Comparison of ENCODE assay signal across 36 cellular contexts in genomic region chr17:58813712-58814111, GRCh38. TPM values are rescaled to one million over a fixed set of nuclear protein-coding genes. Genes with fewer than 3 reads are reported as not detected.
"Had no signal": no experiment of that assay in that cellular context is flagged by ENCODE, and none has a peak within 500 bp of the region (broad histone marks: within the 10 kb centered on the region; RNA-seq: fewer than 3 reads in every experiment).

No MANE protein-coding gene starts in this region.

- H3K36me3 Mint-ChIP-seq: activated CD4-positive, alpha-beta memory T cell treated with anti-CD3 and anti-CD28 coated beads for 36 hours; activated CD8-positive, alpha-beta memory T cell treated with anti-CD3 and anti-CD28 coated beads, Interleukin-2, amount 10 ng/mL, durations not matched to agents 7 days and 5 days; activated naive CD8-positive, alpha-beta T cell treated with anti-CD3 and anti-CD28 coated beads for 36 hours had no signal

- H3K9me3 Mint-ChIP-seq: activated CD4-positive, alpha-beta memory T cell treated with anti-CD3 and anti-CD28 coated beads for 36 hours; activated CD4-positive, alpha-beta T cell treated with anti-CD3 and anti-CD28 coated beads, Interleukin-2, amount 10 ng/mL, durations not matched to agents 24 days and 14 days; activated naive CD4-positive, alpha-beta T cell treated with anti-CD3 and anti-CD28 coated beads for 36 hours; activated naive CD4-positive, alpha-beta T cell treated with anti-CD3 and anti-CD28 coated beads, Interleukin-2, amount 50 U/mL, for 24 hours; activated naive CD8-positive, alpha-beta T cell treated with anti-CD3 and anti-CD28 coated beads for 36 hours; activated naive CD8-positive, alpha-beta T cell treated with anti-CD3 and anti-CD28 coated beads, Interleukin-2, amount 50 U/mL, for 24 hours; activated T-helper 1 cell treated with anti-CD3 and anti-CD28 coated beads, Interleukin-12 subunit alpha, Interleukin-12 subunit beta, Interleukin-2, Interleukin-4 antibody, amounts not matched to agents 30 ng/mL and 10 ng/mL and 1 ng/mL, durations not matched to agents 14 hours and 24 hours and 36 hours; activated T-helper 2 cell treated with anti-CD3 and anti-CD28 coated beads, Interferon-gamma antibody, Interleukin-2, Interleukin-4, amounts not matched to agents 10 μg/mL and 5 μg/mL and 100 μg/mL, durations not matched to agents 14 hours and 24 hours and 36 hours; T-helper 2 cell treated with Interferon-gamma antibody and Interleukin-4, amounts not matched to agents 5 μg/mL and 100 μg/mL, for 36 hours had no signal

- H3K9me3 ChIP-seq: adrenal gland, body of pancreas, colonic mucosa, esophagus squamous epithelium, gastroesophageal sphincter, heart right ventricle had no signal

- H3K4me1 Mint-ChIP-seq: activated CD4-positive, alpha-beta T cell treated with anti-CD3 and anti-CD28 coated beads for 36 hours; activated CD4-positive, alpha-beta T cell treated with anti-CD3 and anti-CD28 coated beads, Interleukin-2, amount 10 ng/mL, durations not matched to agents 24 days and 14 days; activated CD8-positive, alpha-beta memory T cell treated with anti-CD3 and anti-CD28 coated beads, Interleukin-2, amount 10 ng/mL, durations not matched to agents 7 days and 5 days; activated naive CD4-positive, alpha-beta T cell treated with anti-CD3 and anti-CD28 coated beads, Interleukin-2, amount 50 U/mL, for 24 hours; activated naive CD8-positive, alpha-beta T cell treated with anti-CD3 and anti-CD28 coated beads for 36 hours; activated naive CD8-positive, alpha-beta T cell treated with anti-CD3 and anti-CD28 coated beads, Interleukin-2, amount 50 U/mL, for 24 hours had no signal

- DNase-seq: activated CD4-positive, alpha-beta memory T cell treated with anti-CD3 and anti-CD28 coated beads for 36 hours; activated CD4-positive, alpha-beta T cell treated with anti-CD3 and anti-CD28 coated beads for 36 hours; activated CD4-positive, alpha-beta T cell treated with anti-CD3 and anti-CD28 coated beads, Interleukin-2, amount 10 ng/mL, durations not matched to agents 24 days and 14 days; activated CD4-positive, CD25-positive, alpha-beta regulatory T cell; activated CD4-positive, CD25-positive, alpha-beta regulatory T cell treated with anti-CD3 and anti-CD28 coated beads, Interleukin-2, amount 50 U/mL, for 72 hours; activated CD8-positive, alpha-beta memory T cell treated with anti-CD3 and anti-CD28 coated beads, Interleukin-2, amount 10 ng/mL, durations not matched to agents 7 days and 5 days; activated CD8-positive, alpha-beta memory T cell treated with anti-CD3 and anti-CD28 coated beads, Interleukin-2, amount 50 U/mL, for 4 hours; activated CD8-positive, alpha-beta T cell treated with anti-CD3 and anti-CD28 coated beads, Interleukin-2, amount 10 ng/mL, durations not matched to agents 7 days and 5 days; activated effector memory CD4-positive, alpha-beta T cell treated with anti-CD3 and anti-CD28 coated beads, Interleukin-2, amount 50 U/mL, for 16 hours; activated naive CD4-positive, alpha-beta T cell treated with anti-CD3 and anti-CD28 coated beads for 36 hours; activated naive CD8-positive, alpha-beta T cell treated with anti-CD3 and anti-CD28 coated beads for 36 hours; activated naive CD8-positive, alpha-beta T cell treated with anti-CD3 and anti-CD28 coated beads, Interleukin-2, amount 50 U/mL, for 24 hours; activated T-cell treated with anti-CD3 and anti-CD28 coated beads, Interleukin-2, amount 50 U/mL, for 1 hour; activated T-cell treated with anti-CD3 and anti-CD28 coated beads, Interleukin-2, amount 50 U/mL, for 48 hours; adrenal gland; amygdala; aorta; body of pancreas; central memory CD4-positive, alpha-beta T cell; cerebellar nuclear complex; colonic mucosa; effector CD8-positive, alpha-beta T cell; esophagus squamous epithelium; foreskin melanocyte; heart right ventricle; T1000 had no signal

- H3K4me1 ChIP-seq: body of pancreas, colonic mucosa, esophagus squamous epithelium, gastroesophageal sphincter had no signal

- H3K4me3 ChIP-seq: adrenal gland, body of pancreas, colonic mucosa, esophagus squamous epithelium, gastroesophageal sphincter, heart right ventricle, hepatocyte had no signal

- H3K27ac ChIP-seq: adrenal gland, body of pancreas, colonic mucosa, epithelial cell of prostate, esophagus squamous epithelium, gastroesophageal sphincter, heart right ventricle, hepatocyte had no signal

- H3K4me3 Mint-ChIP-seq: activated CD4-positive, alpha-beta memory T cell treated with anti-CD3 and anti-CD28 coated beads for 36 hours; activated CD4-positive, alpha-beta T cell treated with anti-CD3 and anti-CD28 coated beads for 36 hours; activated CD4-positive, alpha-beta T cell treated with anti-CD3 and anti-CD28 coated beads, Interleukin-2, amount 10 ng/mL, durations not matched to agents 24 days and 14 days; activated CD8-positive, alpha-beta memory T cell treated with anti-CD3 and anti-CD28 coated beads, Interleukin-2, amount 10 ng/mL, durations not matched to agents 7 days and 5 days; activated CD8-positive, alpha-beta T cell treated with anti-CD3 and anti-CD28 coated beads, Interleukin-2, amount 10 ng/mL, durations not matched to agents 7 days and 5 days; activated naive CD4-positive, alpha-beta T cell treated with anti-CD3 and anti-CD28 coated beads for 36 hours; activated naive CD4-positive, alpha-beta T cell treated with anti-CD3 and anti-CD28 coated beads, Interleukin-2, amount 50 U/mL, for 24 hours; activated naive CD8-positive, alpha-beta T cell treated with anti-CD3 and anti-CD28 coated beads for 36 hours; activated naive CD8-positive, alpha-beta T cell treated with anti-CD3 and anti-CD28 coated beads, Interleukin-2, amount 50 U/mL, for 24 hours; activated T-helper 1 cell treated with anti-CD3 and anti-CD28 coated beads, Interleukin-12 subunit alpha, Interleukin-12 subunit beta, Interleukin-2, Interleukin-4 antibody, amounts not matched to agents 30 ng/mL and 10 ng/mL and 1 ng/mL, durations not matched to agents 14 hours and 24 hours and 36 hours; T-helper 2 cell treated with Interferon-gamma antibody and Interleukin-4, amounts not matched to agents 5 μg/mL and 100 μg/mL, for 36 hours had no signal

- FAIRE-seq: endometrium, endothelial cell of umbilical vein had no signal

- H3K36me3 ChIP-seq: adrenal gland, colonic mucosa, esophagus squamous epithelium, gastroesophageal sphincter, heart right ventricle had no signal

- H3K27ac Mint-ChIP-seq: activated CD4-positive, alpha-beta memory T cell treated with anti-CD3 and anti-CD28 coated beads for 36 hours; activated CD4-positive, alpha-beta T cell treated with anti-CD3 and anti-CD28 coated beads for 36 hours; activated CD4-positive, alpha-beta T cell treated with anti-CD3 and anti-CD28 coated beads, Interleukin-2, amount 10 ng/mL, durations not matched to agents 24 days and 14 days; activated CD8-positive, alpha-beta memory T cell treated with anti-CD3 and anti-CD28 coated beads, Interleukin-2, amount 10 ng/mL, durations not matched to agents 7 days and 5 days; activated CD8-positive, alpha-beta T cell treated with anti-CD3 and anti-CD28 coated beads, Interleukin-2, amount 10 ng/mL, durations not matched to agents 7 days and 5 days; activated naive CD4-positive, alpha-beta T cell treated with anti-CD3 and anti-CD28 coated beads for 36 hours; activated naive CD4-positive, alpha-beta T cell treated with anti-CD3 and anti-CD28 coated beads, Interleukin-2, amount 50 U/mL, for 24 hours; activated naive CD8-positive, alpha-beta T cell treated with anti-CD3 and anti-CD28 coated beads for 36 hours; activated naive CD8-positive, alpha-beta T cell treated with anti-CD3 and anti-CD28 coated beads, Interleukin-2, amount 50 U/mL, for 24 hours; activated T-helper 1 cell treated with anti-CD3 and anti-CD28 coated beads, Interleukin-12 subunit alpha, Interleukin-12 subunit beta, Interleukin-2, Interleukin-4 antibody, amounts not matched to agents 30 ng/mL and 10 ng/mL and 1 ng/mL, durations not matched to agents 14 hours and 24 hours and 36 hours; activated T-helper 2 cell treated with anti-CD3 and anti-CD28 coated beads, Interferon-gamma antibody, Interleukin-2, Interleukin-4, amounts not matched to agents 10 μg/mL and 5 μg/mL and 100 μg/mL, durations not matched to agents 14 hours and 24 hours and 36 hours; T-helper 2 cell treated with Interferon-gamma antibody and Interleukin-4, amounts not matched to agents 5 μg/mL and 100 μg/mL, for 36 hours had no signal

RNA-seq across cellular contexts. Expression of gene PPM1E, which starts 58.1 kb away (rescaled TPM):
- total RNA-seq: activated CD4-positive, alpha-beta T cell treated with anti-CD3 and anti-CD28 coated beads for 36 hours; activated CD8-positive, alpha-beta T cell treated with anti-CD3 and anti-CD28 coated beads, Interleukin-2, amount 10 ng/mL, durations not matched to agents 7 days and 5 days; activated T-helper 2 cell treated with anti-CD3 and anti-CD28 coated beads, Interferon-gamma antibody, Interleukin-2, Interleukin-4, amounts not matched to agents 10 μg/mL and 5 μg/mL and 100 μg/mL, durations not matched to agents 14 hours and 24 hours and 36 hours; endothelial cell of umbilical vein; glomerular endothelial cell had no signal
